Comparison of ENCODE assay signal across 19 cellular contexts in the genomic region with DNA sequence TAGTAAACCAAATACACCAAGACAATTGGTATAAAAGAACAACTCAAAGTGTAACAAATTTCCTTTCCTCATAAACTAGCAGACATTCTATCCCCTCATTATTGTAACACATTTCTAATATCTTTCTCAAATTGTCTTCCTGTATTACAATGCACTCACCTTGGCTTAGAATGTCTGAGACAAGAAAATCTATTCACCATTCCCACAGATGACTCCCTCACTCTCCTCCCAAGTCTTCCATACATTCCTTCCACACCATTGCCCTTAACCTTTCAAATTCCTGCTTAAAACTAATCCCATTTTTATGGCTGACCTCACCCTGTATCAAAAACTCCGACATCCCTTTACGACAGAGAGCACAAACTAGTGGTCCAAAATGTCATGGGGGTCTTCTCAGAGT. TPM values are rescaled to one million over a fixed set of nuclear protein-coding genes. Genes with fewer than 3 reads are reported as not detected.
DNase-seq lines count a peak whose midpoint lies in the region; ATAC-seq and TF ChIP-seq lines count a peak whose summit lies in the region.
"Had no signal": no experiment of that assay in that cellular context is flagged by ENCODE, and none has a peak within 500 bp of the region (broad histone marks: within the 10 kb centered on the region; RNA-seq: fewer than 3 reads in every experiment).

No MANE protein-coding gene starts in this region.

- intact Hi-C loops in Panc1 (cut with micrococcal nuclease; ENCODE audit: unreplicated experiment) = no loop called here
- intact Hi-C loops in uterus (cut with DNase I; ENCODE audit: low total_unique reads) = no loop called here
- intact Hi-C loops in CD4-positive, alpha-beta T cell (cut with DNase I, micrococcal nuclease) = loop anchor here in 1 of 2 experiments (5.0 kb wide), 1 partner anchor 189 kb away; no protein-coding TSS in a partner anchor

- peak overlapping the region; percentile 2 for H3K27ac Mint-ChIP-seq in activated T-cell treated with anti-CD3 and anti-CD28 coated beads, Interleukin-2, amount 50 U/mL, for 72 hours
- H3K27ac Mint-ChIP-seq in endodermal cell = peak overlapping the region; percentile 6
- no peak overlapping the region for H3K27ac Mint-ChIP-seq in stimulated activated memory B cell treated with anti-CD40 and anti-IgM and Interleukin-4, amounts not matched to agents 10 μg/mL and 1 μg/mL and 100 μg/mL, for 72 hours
- H3K27ac Mint-ChIP-seq in CD4-positive, alpha-beta T cell = no peak overlapping the region
- H3K27ac Mint-ChIP-seq: IgD-negative memory B cell had no signal

- POLR2A ChIA-PET in Panc1 (lab: Charles Lee) = no interaction called here
- POLR2A ChIA-PET in CD4-positive, alpha-beta T cell (lab: Charles Lee) = no interaction called here

- no peak for ATAC-seq in activated T-cell treated with anti-CD3 and anti-CD28 coated beads, Interleukin-2, amount 50 U/mL, for 72 hours (replicated peaks in 1 of 2)
- no peak for ATAC-seq in Panc1
- no peak for ATAC-seq in stimulated activated memory B cell treated with anti-CD40 and anti-IgM and Interleukin-4, amounts not matched to agents 10 μg/mL and 1 μg/mL and 100 μg/mL, for 72 hours
- ATAC-seq in CD4-positive, alpha-beta T cell (ENCODE audit: poor library complexity) = no peak
- ATAC-seq: A549, GM12878 had no signal

- H3K9me3 Mint-ChIP-seq in activated T-cell treated with anti-CD3 and anti-CD28 coated beads, Interleukin-2, amount 50 U/mL, for 72 hours = no peaks in the 10 kb centered on the region
- H3K9me3 Mint-ChIP-seq in endodermal cell = no peaks in the 10 kb centered on the region
- no peaks in the 10 kb centered on the region for H3K9me3 Mint-ChIP-seq in stimulated activated memory B cell treated with anti-CD40 and anti-IgM and Interleukin-4, amounts not matched to agents 10 μg/mL and 1 μg/mL and 100 μg/mL, for 72 hours
- H3K9me3 Mint-ChIP-seq in CD4-positive, alpha-beta T cell = no peaks in the 10 kb centered on the region
- H3K9me3 Mint-ChIP-seq: CD4-positive, alpha-beta memory T cell; IgD-negative memory B cell had no signal

- no peak for DNase-seq in activated T-cell treated with anti-CD3 and anti-CD28 coated beads, Interleukin-2, amount 50 U/mL, for 72 hours
- DNase-seq in activated T-cell treated with anti-CD3 and anti-CD28 coated beads, Interleukin-2, amount 50 U/mL, for 1 hour = no peak
- DNase-seq in Panc1 (ENCODE audit: low read depth, low spot score) (no peak), endodermal cell (no peak), uterus (no peak), pons (ENCODE audit: low spot score) (no peak)
- DNase-seq in CD4-positive, alpha-beta T cell = no peak
- DNase-seq: AML-193; CD4-positive, alpha-beta memory T cell; DMS153; DMS79; GM23248; HCEC 1CT had no signal

- CTCF ChIA-PET in Panc1 (lab: Charles Lee) = no interaction called here
- CTCF ChIA-PET in CD4-positive, alpha-beta T cell (lab: Charles Lee) = no interaction called here

- H3K27ac ChIP-seq in Panc1 (ENCODE audit: low read length) = peak overlapping the region; percentile 59; the same call in 1 of the 2 replicates
- H3K27ac ChIP-seq in endodermal cell (ENCODE audit: low read depth, low read length) = no peak overlapping the region
- peak overlapping the region; percentile 30 to 74 for H3K27ac ChIP-seq in uterus
- H3K27ac ChIP-seq in CD4-positive, alpha-beta T cell (ENCODE audit: low read depth, low read length) = no peak overlapping the region
- H3K27ac ChIP-seq: 22Rv1, A549, C4-2B, GM23248 had no signal

- H3K4me1 Mint-ChIP-seq in activated T-cell treated with anti-CD3 and anti-CD28 coated beads, Interleukin-2, amount 50 U/mL, for 72 hours (ENCODE audit: low read depth) = no peaks in the 10 kb centered on the region
- peaks cover 2% of the 10 kb centered on the region for H3K4me1 Mint-ChIP-seq in endodermal cell
- H3K4me1 Mint-ChIP-seq in stimulated activated memory B cell treated with anti-CD40 and anti-IgM and Interleukin-4, amounts not matched to agents 10 μg/mL and 1 μg/mL and 100 μg/mL, for 72 hours = no peaks in the 10 kb centered on the region
- H3K4me1 Mint-ChIP-seq in CD4-positive, alpha-beta T cell (ENCODE audit: low read depth) = no peaks in the 10 kb centered on the region
- H3K4me1 Mint-ChIP-seq: IgD-negative memory B cell had no signal

- no peaks in the 10 kb centered on the region for H3K27me3 Mint-ChIP-seq in activated T-cell treated with anti-CD3 and anti-CD28 coated beads, Interleukin-2, amount 50 U/mL, for 72 hours (ENCODE audit: low read depth)
- H3K27me3 Mint-ChIP-seq in endodermal cell (ENCODE audit: insufficient read depth) = no peaks in the 10 kb centered on the region
- H3K27me3 Mint-ChIP-seq in stimulated activated memory B cell treated with anti-CD40 and anti-IgM and Interleukin-4, amounts not matched to agents 10 μg/mL and 1 μg/mL and 100 μg/mL, for 72 hours = no peaks in the 10 kb centered on the region
- no peaks in the 10 kb centered on the region for H3K27me3 Mint-ChIP-seq in CD4-positive, alpha-beta T cell
- H3K27me3 Mint-ChIP-seq: CD4-positive, alpha-beta memory T cell; IgD-negative memory B cell had no signal

- TF ChIP-seq CTCF in Panc1 (IDR thresholded peaks at IDR 0.05) (no peak), endodermal cell (conservative IDR thresholded peaks at IDR 0.05) (no peak), uterus (IDR thresholded peaks at IDR 0.05) (no peak)
- TF ChIP-seq CTCF in CD4-positive, alpha-beta T cell (IDR thresholded peaks at IDR 0.05) = no peak

- no peak overlapping the region for H3K4me3 Mint-ChIP-seq in activated T-cell treated with anti-CD3 and anti-CD28 coated beads, Interleukin-2, amount 50 U/mL, for 72 hours
- no peak overlapping the region for H3K4me3 Mint-ChIP-seq in endodermal cell
- no peak overlapping the region for H3K4me3 Mint-ChIP-seq in stimulated activated memory B cell treated with anti-CD40 and anti-IgM and Interleukin-4, amounts not matched to agents 10 μg/mL and 1 μg/mL and 100 μg/mL, for 72 hours
- H3K4me3 Mint-ChIP-seq in CD4-positive, alpha-beta T cell = no peak overlapping the region
- H3K4me3 Mint-ChIP-seq: CD4-positive, alpha-beta memory T cell; IgD-negative memory B cell had no signal

- peaks cover 3% of the 10 kb centered on the region; the same call in 1 of the 2 replicates for H3K4me1 ChIP-seq in Panc1 (ENCODE audit: control insufficient read depth, insufficient read depth, low read length)
- H3K4me1 ChIP-seq in endodermal cell (ENCODE audit: control insufficient read depth, insufficient read depth, low read length) = no peaks in the 10 kb centered on the region
- no peaks in the 10 kb centered on the region for H3K4me1 ChIP-seq in uterus

- peaks cover 8 to 20% of the 10 kb centered on the region in 2 donors for H3K36me3 Mint-ChIP-seq in activated T-cell treated with anti-CD3 and anti-CD28 coated beads, Interleukin-2, amount 50 U/mL, for 72 hours (ENCODE audit: insufficient read depth in 2 of 2)
- peaks cover 43% of the 10 kb centered on the region for H3K36me3 Mint-ChIP-seq in endodermal cell (ENCODE audit: low read depth)
- peaks cover 62% of the 10 kb centered on the region for H3K36me3 Mint-ChIP-seq in stimulated activated memory B cell treated with anti-CD40 and anti-IgM and Interleukin-4, amounts not matched to agents 10 μg/mL and 1 μg/mL and 100 μg/mL, for 72 hours
- H3K36me3 Mint-ChIP-seq in CD4-positive, alpha-beta T cell (ENCODE audit: low read depth) = peaks cover 83% of the 10 kb centered on the region

- no peak overlapping the region for H3K9ac ChIP-seq in endodermal cell (ENCODE audit: extremely low read depth, low read length, poor library complexity, severe bottlenecking)
- H3K9ac ChIP-seq: GM23248 had no signal

- H3K36me3 ChIP-seq in Panc1 (ENCODE audit: control insufficient read depth, insufficient read depth, low read length) = peaks cover 2% of the 10 kb centered on the region; the same call in 1 of the 2 replicates
- peaks cover 59% of the 10 kb centered on the region for H3K36me3 ChIP-seq in endodermal cell (ENCODE audit: control insufficient read depth, insufficient read depth, low read length)
- H3K36me3 ChIP-seq in uterus = no peaks in the 10 kb centered on the region

- 98 to 100% methylated on average over 2 of the region's 2 CpGs for WGBS in endodermal cell (ENCODE audit: insufficient coverage in 1 of 2, insufficient read length in 1 of 2), 2 experiments

- H3K4me3 ChIP-seq in Panc1 (ENCODE audit: low read depth in 2 of 2, low read length in 2 of 2) = no peak overlapping the region
- no peak overlapping the region for H3K4me3 ChIP-seq in endodermal cell (ENCODE audit: low read length)
- H3K4me3 ChIP-seq in uterus = no peak overlapping the region
- H3K4me3 ChIP-seq: A549, GM12878, GM23248 had no signal

- H3K9me3 ChIP-seq in Panc1 (ENCODE audit: control insufficient read depth, insufficient read depth, low read depth, low read length) = no peaks in the 10 kb centered on the region
- H3K9me3 ChIP-seq in endodermal cell (ENCODE audit: control insufficient read depth, low read length) = no peaks in the 10 kb centered on the region
- no peaks in the 10 kb centered on the region for H3K9me3 ChIP-seq in uterus
- H3K9me3 ChIP-seq in CD4-positive, alpha-beta T cell (ENCODE audit: control insufficient read depth, low read length) = no peaks in the 10 kb centered on the region
- H3K9me3 ChIP-seq: A549 had no signal

- no peak for TF ChIP-seq POLR2A in uterus (IDR thresholded peaks at IDR 0.05)

- H3K27me3 ChIP-seq in Panc1 (ENCODE audit: control insufficient read depth, insufficient read depth, low read length) (no peaks in the 10 kb centered on the region), endodermal cell (ENCODE audit: control insufficient read depth, insufficient read depth, low read length, poor library complexity, severe bottlenecking) (no peaks in the 10 kb centered on the region), uterus (no peaks in the 10 kb centered on the region)
- H3K27me3 ChIP-seq in CD4-positive, alpha-beta T cell (ENCODE audit: control insufficient read depth, insufficient read depth, low read length) = no peaks in the 10 kb centered on the region

- BruUV-seq in Panc1 (replicated peaks; lab: Mats Ljungman, UMichigan) = no TSS peak

- in situ Hi-C loops in Panc1 (cut with HindIII; ENCODE audit: low pct_unique_long_range_greater_than_20kb, low sequenced_read_pairs) = no loop called here

RNA-seq across cellular contexts. Expression of a gene that starts 56.0 kb away (rescaled TPM):
- total RNA-seq in activated T-cell treated with anti-CD3 and anti-CD28 coated beads, Interleukin-2, amount 50 U/mL, for 72 hours = 10 to 100 TPM; 25.9 to 28.2 TPM
- total RNA-seq in Panc1 (2021; ENCODE audit: unreplicated experiment) = 19.7 TPM
- 6.0 TPM for polyA plus RNA-seq in Panc1 (2012; ENCODE audit: insufficient read length)
- total RNA-seq in endodermal cell = 10 to 100 TPM; 19.8 to 21.8 TPM
- polyA plus RNA-seq in endodermal cell (2013, experiment 1 of 2) = 21.6 TPM
- polyA plus RNA-seq in endodermal cell (2013, experiment 2 of 2) = 20.5 TPM
- total RNA-seq in uterus = 10 to 100 TPM; 13.8 to 61.0 (median 30.6) TPM
- 10 to 100 TPM; 23.6 to 24.3 TPM for total RNA-seq in CD4-positive, alpha-beta T cell

Comparison
In these comparisons a context has a peak if more than half of its experiments do, and no peak if none do; other contexts are left out.
1. H3K27ac Mint-ChIP-seq: peak in activated T-cell treated with anti-CD3 and anti-CD28 coated beads, Interleukin-2, amount 50 U/mL, for 72 hours (single experiment) and endodermal cell (single experiment); none in stimulated activated memory B cell treated with anti-CD40 and anti-IgM and Interleukin-4, amounts not matched to agents 10 μg/mL and 1 μg/mL and 100 μg/mL, for 72 hours (single experiment) and CD4-positive, alpha-beta T cell (single experiment).
2. H3K27ac ChIP-seq: peak in Panc1 (single experiment) and uterus (2 of 2); none in endodermal cell (single experiment) and CD4-positive, alpha-beta T cell (single experiment).